11 cellular contexts compared by ENCODE assay signal in genomic region chrX:149927964-149928258, GRCh38. TPM values are rescaled to one million over a fixed set of nuclear protein-coding genes. Genes with fewer than 3 reads are reported as not detected.
DNase-seq lines count a peak whose midpoint lies in the region; ATAC-seq, FAIRE-seq and TF ChIP-seq lines count a peak whose summit lies in the region.
"Not testable (repeated sequence)": the region's sequence is repeated elsewhere in the genome, so short reads cannot be mapped to it uniquely, and the experiment has no call there.
"Had no signal": no experiment of that assay in that cellular context is flagged by ENCODE, and none has a peak within 500 bp of the region (broad histone marks: within the 10 kb centered on the region; RNA-seq: fewer than 3 reads in every experiment).

No MANE protein-coding gene starts in this region.

- H3K4me2 ChIP-seq in A549: not testable (repeated sequence)

- ATAC-seq in A549: not testable (repeated sequence)
- ATAC-seq in GM18520 (IDR thresholded peaks at IDR 0.05; ENCODE audit: unreplicated experiment) (peak; percentile 42), GM19452 (IDR thresholded peaks at IDR 0.05; ENCODE audit: unreplicated experiment) (peak; percentile 29), HG02623 (IDR thresholded peaks at IDR 0.05; ENCODE audit: unreplicated experiment) (peak; percentile 40), HG02884 (IDR thresholded peaks at IDR 0.05; ENCODE audit: unreplicated experiment) (peak; percentile 45), HG03196 (IDR thresholded peaks at IDR 0.05; ENCODE audit: unreplicated experiment) (peak; percentile 18)
- peak; percentile 55 for ATAC-seq in activated CD4-positive, alpha-beta T cell treated with anti-CD3 and anti-CD28 coated beads for 36 hours
- ATAC-seq in stimulated activated effector memory CD8-positive, alpha-beta T cell treated with anti-CD3 and anti-CD28 coated beads, Interleukin-12 subunit alpha, Interleukin-12 subunit beta, amount 100 ng/mL, for 72 hours: peak; percentile 64

- not testable (repeated sequence) for TF ChIP-seq POLR2A in A549 (IDR thresholded peaks at IDR 0.05; ENCODE audit: low read length)

- H3K27ac ChIP-seq in A549: not testable (repeated sequence)

- not testable (repeated sequence) for TF ChIP-seq RAD21 in A549 (conservative IDR thresholded peaks at IDR 0.05 in 1 of 2, IDR thresholded peaks at IDR 0.05 in 1 of 2)

- FAIRE-seq in A549 (lab: Jason Lieb, UNC): peak; percentile 96

- TF ChIP-seq EP300 in A549 (IDR thresholded peaks at IDR 0.05): not testable (repeated sequence)

- not testable (repeated sequence) for DNase-seq in A549 (ENCODE audit: low read depth in 1 of 2, low spot score in 1 of 2); activated CD4-positive, alpha-beta T cell treated with anti-CD3 and anti-CD28 coated beads for 36 hours; stimulated activated effector memory CD8-positive, alpha-beta T cell treated with anti-CD3 and anti-CD28 coated beads, Interleukin-12 subunit alpha, Interleukin-12 subunit beta, amount 100 ng/mL, for 72 hours (ENCODE audit: low spot score in 2 of 2)

- intact Hi-C loops in activated CD4-positive, alpha-beta T cell treated with anti-CD3 and anti-CD28 coated beads for 36 hours (cut with DNase I, micrococcal nuclease): not testable (repeated sequence)

- not testable (repeated sequence) for TF ChIP-seq CTCF in A549 (IDR thresholded peaks at IDR 0.05)

- not testable (repeated sequence) for H3K4me3 ChIP-seq in A549

- CTCF ChIA-PET in A549 (lab: Yijun Ruan, JAX); activated CD4-positive, alpha-beta T cell treated with anti-CD3 and anti-CD28 coated beads for 36 hours (lab: Charles Lee): not testable (repeated sequence)

- H3K36me3 Mint-ChIP-seq in activated CD4-positive, alpha-beta T cell treated with anti-CD3 and anti-CD28 coated beads for 36 hours (ENCODE audit: low read depth): not testable (repeated sequence)
- peaks cover 11% of the 10 kb centered on the region for H3K36me3 Mint-ChIP-seq in stimulated activated effector memory CD8-positive, alpha-beta T cell treated with anti-CD3 and anti-CD28 coated beads, Interleukin-12 subunit alpha, Interleukin-12 subunit beta, amount 100 ng/mL, for 72 hours

- not testable (repeated sequence) for H3K4me3 Mint-ChIP-seq in activated CD4-positive, alpha-beta T cell treated with anti-CD3 and anti-CD28 coated beads for 36 hours; stimulated activated effector memory CD8-positive, alpha-beta T cell treated with anti-CD3 and anti-CD28 coated beads, Interleukin-12 subunit alpha, Interleukin-12 subunit beta, amount 100 ng/mL, for 72 hours

- H3K4me1 Mint-ChIP-seq in activated CD4-positive, alpha-beta T cell treated with anti-CD3 and anti-CD28 coated beads for 36 hours; stimulated activated effector memory CD8-positive, alpha-beta T cell treated with anti-CD3 and anti-CD28 coated beads, Interleukin-12 subunit alpha, Interleukin-12 subunit beta, amount 100 ng/mL, for 72 hours: not testable (repeated sequence)

- not testable (repeated sequence) for H3K9me3 ChIP-seq in A549

- POLR2A ChIA-PET in A549 (lab: Yijun Ruan, JAX); activated CD4-positive, alpha-beta T cell treated with anti-CD3 and anti-CD28 coated beads for 36 hours (lab: Charles Lee): not testable (repeated sequence)

- H3K4me1 ChIP-seq in A549: not testable (repeated sequence)

- not testable (repeated sequence) for H3K27ac Mint-ChIP-seq in activated CD4-positive, alpha-beta T cell treated with anti-CD3 and anti-CD28 coated beads for 36 hours; stimulated activated effector memory CD8-positive, alpha-beta T cell treated with anti-CD3 and anti-CD28 coated beads, Interleukin-12 subunit alpha, Interleukin-12 subunit beta, amount 100 ng/mL, for 72 hours

- WGBS in A549 (ENCODE audit: missing lambda C conversion rate): no CpG with 5 or more reads among the region's 1 CpG

- H3K9me3 Mint-ChIP-seq in activated CD4-positive, alpha-beta T cell treated with anti-CD3 and anti-CD28 coated beads for 36 hours (ENCODE audit: low read depth); stimulated activated effector memory CD8-positive, alpha-beta T cell treated with anti-CD3 and anti-CD28 coated beads, Interleukin-12 subunit alpha, Interleukin-12 subunit beta, amount 100 ng/mL, for 72 hours: not testable (repeated sequence)

- not testable (repeated sequence) for H3K27me3 Mint-ChIP-seq in activated CD4-positive, alpha-beta T cell treated with anti-CD3 and anti-CD28 coated beads for 36 hours

RNA-seq across cellular contexts. Expression of gene HSFX4, which starts 1.5 kb away (rescaled TPM):
- polyA plus RNA-seq in A549 (2011; rRNA removed) (not detected in 2 replicates), A549 (2017; fragmentation: RNase III; extraction: RNeasy Plus Mini Kit Qiagen cat#74134 plus additional on column Dnase treatment) (not detected in 3 replicates)
- polyA plus RNA-seq in A549 (2012; cell fraction: cytosol; rRNA removed): not detected in 2 replicates
- not detected in 2 replicates for polyA plus RNA-seq in A549 (2012; cell fraction: nucleus; rRNA removed)
- not detected in 2 replicates for polyA minus RNA-seq in A549 (2011; rRNA and poly(A)+ RNA removed)
- total RNA-seq in activated CD4-positive, alpha-beta T cell treated with anti-CD3 and anti-CD28 coated beads for 36 hours: not detected
- total RNA-seq: CD8-positive, alpha-beta memory T cell; Peyer's patch had no signal
- polyA plus RNA-seq: CD14-positive monocyte; CD8-positive, alpha-beta memory T cell had no signal

RNA-seq across cellular contexts. Expression of gene EOLA2, which starts 10.4 kb away (rescaled TPM):
- polyA plus RNA-seq in A549 (2011; rRNA removed): 60.9 and 61.7 TPM in 2 replicates
- 53.2 and 55.3 TPM in 2 replicates for polyA plus RNA-seq in A549 (2012; cell fraction: cytosol; rRNA removed)
- 55.8 and 57.6 TPM in 2 replicates for polyA plus RNA-seq in A549 (2012; cell fraction: nucleus; rRNA removed)
- 34.0 to 37.7 TPM (median 34.5 TPM) in 3 replicates for polyA plus RNA-seq in A549 (2017; fragmentation: RNase III; extraction: RNeasy Plus Mini Kit Qiagen cat#74134 plus additional on column Dnase treatment)
- 25.0 and 27.7 TPM in 2 replicates for polyA minus RNA-seq in A549 (2011; rRNA and poly(A)+ RNA removed)
- total RNA-seq in activated CD4-positive, alpha-beta T cell treated with anti-CD3 and anti-CD28 coated beads for 36 hours: 10 to 100 TPM; 11.5 to 27.7 TPM

RNA-seq across cellular contexts. Expression of gene MAGEA8, which starts 46.9 kb away (rescaled TPM):
- polyA plus RNA-seq in A549 (2011; rRNA removed) (not detected in 2 replicates), A549 (2017; fragmentation: RNase III; extraction: RNeasy Plus Mini Kit Qiagen cat#74134 plus additional on column Dnase treatment) (not detected in 3 replicates)
- polyA plus RNA-seq in A549 (2012; cell fraction: cytosol; rRNA removed): not detected in 2 replicates
- not detected in 2 replicates for polyA plus RNA-seq in A549 (2012; cell fraction: nucleus; rRNA removed)
- polyA minus RNA-seq in A549 (2011; rRNA and poly(A)+ RNA removed): not detected in 2 replicates
- total RNA-seq in activated CD4-positive, alpha-beta T cell treated with anti-CD3 and anti-CD28 coated beads for 36 hours: not detected
- total RNA-seq: CD8-positive, alpha-beta memory T cell; Peyer's patch had no signal
- polyA plus RNA-seq: CD14-positive monocyte; CD8-positive, alpha-beta memory T cell had no signal
